In genomic region chr3:177179281-177180067, GRCh38 we compare ENCODE assay signal across 15 cellular contexts. TPM values are rescaled to one million over a fixed set of nuclear protein-coding genes. Genes with fewer than 3 reads are reported as not detected.
A peak's percentile ranks its signal among the peaks of the same experiment; 100 is the strongest.
DNase-seq lines count a peak whose midpoint lies in the region; ATAC-seq and TF ChIP-seq lines count a peak whose summit lies in the region.
"Had no signal": no experiment of that assay in that cellular context is flagged by ENCODE, and none has a peak within 500 bp of the region (broad histone marks: within the 10 kb centered on the region; RNA-seq: fewer than 3 reads in every experiment).

No MANE protein-coding gene starts in this region.

- POLR2A ChIA-PET in Panc1 (lab: Charles Lee): no interaction called here

- 0 out of 2 replicates have a peak overlapping the region, but pooled peaks have one; percentile 17 for H3K27ac ChIP-seq in Panc1 (ENCODE audit: low read length)
- H3K27ac ChIP-seq: KMS-11 had no signal

- intact Hi-C loops in Panc1 (cut with micrococcal nuclease; ENCODE audit: unreplicated experiment): no loop called here

- CTCF ChIA-PET in Panc1 (lab: Charles Lee): interaction anchor here (0.5 kb wide), 1 partner anchor 573 kb away, joined by 5 read pairs; no protein-coding TSS in a partner anchor

- H3K4me1 Mint-ChIP-seq in T-helper 2 cell treated with Interferon-gamma antibody and Interleukin-4, amounts not matched to agents 5 μg/mL and 100 μg/mL, for 36 hours (ENCODE audit: low read depth): peaks cover 37% of the 10 kb centered on the region
- H3K4me1 Mint-ChIP-seq in effector memory CD8-positive, alpha-beta T cell (ENCODE audit: low read depth in 2 of 2): peaks cover 42 to 63% of the 10 kb centered on the region in 2 donors
- H3K4me1 Mint-ChIP-seq in osteocyte (ENCODE audit: unreplicated experiment): peaks cover 52% of the 10 kb centered on the region

- H3K27me3 ChIP-seq in Panc1 (ENCODE audit: control insufficient read depth, insufficient read depth, low read length): no peaks in the 10 kb centered on the region

- no peak overlapping the region for H3K4me3 ChIP-seq in Panc1 (ENCODE audit: low read depth in 2 of 2, low read length in 2 of 2)
- H3K4me3 ChIP-seq: skin epidermis had no signal

- ATAC-seq in Panc1: peak; percentile 25; the same call in 1 of the 2 replicates
- ATAC-seq in effector memory CD8-positive, alpha-beta T cell (replicated peaks): no peak
- no peak for ATAC-seq in HG02763 (IDR thresholded peaks at IDR 0.05; ENCODE audit: unreplicated experiment)
- ATAC-seq: left cardiac atrium had no signal

- no peak overlapping the region for H3K4me3 Mint-ChIP-seq in T-helper 2 cell treated with Interferon-gamma antibody and Interleukin-4, amounts not matched to agents 5 μg/mL and 100 μg/mL, for 36 hours
- peak overlapping the region; percentile 3 to 57 for H3K4me3 Mint-ChIP-seq in effector memory CD8-positive, alpha-beta T cell
- no peak overlapping the region for H3K4me3 Mint-ChIP-seq in osteocyte (ENCODE audit: unreplicated experiment)
- H3K4me3 Mint-ChIP-seq: type B pancreatic cell had no signal

- peaks cover 17% of the 10 kb centered on the region for H3K36me3 Mint-ChIP-seq in T-helper 2 cell treated with Interferon-gamma antibody and Interleukin-4, amounts not matched to agents 5 μg/mL and 100 μg/mL, for 36 hours (ENCODE audit: low read depth)
- peaks cover 20% of the 10 kb centered on the region for H3K36me3 Mint-ChIP-seq in effector memory CD8-positive, alpha-beta T cell (ENCODE audit: insufficient read depth)
- H3K36me3 Mint-ChIP-seq in osteocyte (ENCODE audit: unreplicated experiment): peaks cover 18% of the 10 kb centered on the region

- H3K27ac Mint-ChIP-seq in T-helper 2 cell treated with Interferon-gamma antibody and Interleukin-4, amounts not matched to agents 5 μg/mL and 100 μg/mL, for 36 hours: peak overlapping the region; percentile 41
- H3K27ac Mint-ChIP-seq in effector memory CD8-positive, alpha-beta T cell: peak overlapping the region; percentile 50 to 62
- H3K27ac Mint-ChIP-seq in osteocyte (ENCODE audit: unreplicated experiment): peak overlapping the region; percentile 8
- H3K27ac Mint-ChIP-seq: type B pancreatic cell had no signal

- no peaks in the 10 kb centered on the region for H3K27me3 Mint-ChIP-seq in T-helper 2 cell treated with Interferon-gamma antibody and Interleukin-4, amounts not matched to agents 5 μg/mL and 100 μg/mL, for 36 hours (ENCODE audit: low read depth)
- no peaks in the 10 kb centered on the region for H3K27me3 Mint-ChIP-seq in effector memory CD8-positive, alpha-beta T cell
- H3K27me3 Mint-ChIP-seq in osteocyte (ENCODE audit: unreplicated experiment): no peaks in the 10 kb centered on the region
- H3K27me3 Mint-ChIP-seq: type B pancreatic cell had no signal

- BruUV-seq in Panc1 (replicated peaks; lab: Mats Ljungman, UMichigan): no TSS peak

- in situ Hi-C loops in Panc1 (cut with HindIII; ENCODE audit: low pct_unique_long_range_greater_than_20kb, low sequenced_read_pairs): no loop called here

- no peaks in the 10 kb centered on the region for H3K36me3 ChIP-seq in Panc1 (ENCODE audit: control insufficient read depth, insufficient read depth, low read length)

- no peak for TF ChIP-seq CTCF in Panc1 (IDR thresholded peaks at IDR 0.05)
- no peak for TF ChIP-seq CTCF in osteocyte (IDR thresholded peaks at IDR 0.05)

- no peaks in the 10 kb centered on the region for H3K9me3 ChIP-seq in Panc1 (ENCODE audit: control insufficient read depth, insufficient read depth, low read depth, low read length)

- no peak for DNase-seq in T-helper 2 cell treated with Interferon-gamma antibody and Interleukin-4, amounts not matched to agents 5 μg/mL and 100 μg/mL, for 36 hours (ENCODE audit: low spot score)
- DNase-seq in T-helper 2 cell (no peak), Panc1 (ENCODE audit: low read depth, low spot score) (no peak), osteocyte (ENCODE audit: extremely low spot score, unreplicated experiment) (no peak), NCI-H1930 (lab: John Stamatoyannopoulos, UW) (no peak), LoVo (ENCODE audit: low spot score) (no peak)
- DNase-seq in effector memory CD8-positive, alpha-beta T cell: no peak
- DNase-seq: effector CD4-positive, alpha-beta T cell; NCI-H2171; T1000 had no signal

- H3K9me3 Mint-ChIP-seq in T-helper 2 cell treated with Interferon-gamma antibody and Interleukin-4, amounts not matched to agents 5 μg/mL and 100 μg/mL, for 36 hours: no peaks in the 10 kb centered on the region
- H3K9me3 Mint-ChIP-seq in effector memory CD8-positive, alpha-beta T cell: no peaks in the 10 kb centered on the region
- H3K9me3 Mint-ChIP-seq in osteocyte (ENCODE audit: unreplicated experiment): no peaks in the 10 kb centered on the region

- peaks cover 19% of the 10 kb centered on the region for H3K4me1 ChIP-seq in Panc1 (ENCODE audit: control insufficient read depth, insufficient read depth, low read length)

RNA-seq across cellular contexts. Expression of gene TBL1XR1, which starts 17.8 kb away (rescaled TPM):
- total RNA-seq in Panc1 (2021; ENCODE audit: unreplicated experiment) (192 TPM), osteocyte (370 and 381 TPM in 2 replicates)
- 57.6 TPM for polyA plus RNA-seq in Panc1 (2012; ENCODE audit: insufficient read length)

Comparison
In these comparisons a context has a peak if more than half of its experiments do, and no peak if none do; other contexts are left out.
1. H3K4me3 Mint-ChIP-seq: peak in effector memory CD8-positive, alpha-beta T cell (2 of 2); none in T-helper 2 cell treated with Interferon-gamma antibody and Interleukin-4, amounts not matched to agents 5 μg/mL and 100 μg/mL, for 36 hours (single experiment) and osteocyte (single experiment).
2. Peak in every context shown above with its lines, with median percentiles within 50 percentile points of each other: H3K27ac Mint-ChIP-seq.